Comparison of ENCODE assay signal across 8 cellular contexts in the genomic region with DNA sequence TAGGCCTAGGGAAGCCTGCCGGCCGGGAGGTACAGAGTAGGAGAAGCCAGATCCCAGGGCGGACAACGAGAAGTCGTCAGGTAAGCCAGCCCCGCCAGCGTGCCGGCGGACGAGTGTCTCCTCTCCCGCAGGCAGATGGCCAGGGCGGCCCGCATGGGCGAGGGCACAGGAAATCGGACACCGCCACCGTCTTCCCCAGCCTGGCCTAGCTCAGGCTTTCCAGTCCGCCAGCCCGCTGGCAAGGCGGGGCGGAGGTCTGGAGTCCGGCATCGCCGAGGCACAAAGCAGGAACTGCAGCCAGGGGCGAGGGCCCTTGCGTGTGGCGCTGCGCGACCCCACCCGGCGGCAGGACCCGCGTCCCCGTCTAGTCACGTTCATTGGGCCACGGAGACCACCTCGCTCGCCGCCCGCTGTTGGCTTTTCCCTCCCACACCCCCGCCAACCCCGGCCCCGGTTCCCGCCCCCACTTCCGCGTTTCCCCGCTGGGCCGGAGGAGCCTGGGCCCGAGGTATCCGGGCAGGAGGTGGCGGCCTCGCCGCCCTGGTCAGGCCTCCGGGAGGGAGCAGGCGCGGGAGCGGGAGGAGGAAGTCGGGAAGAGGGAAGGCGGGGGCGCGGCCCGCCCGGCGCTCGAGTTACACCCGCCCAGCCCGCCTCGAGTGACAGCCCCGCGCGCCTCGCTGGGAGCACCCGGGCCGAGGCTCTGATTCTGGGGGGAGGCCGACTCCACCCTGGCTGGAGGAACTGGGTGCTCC. TPM values are rescaled to one million over a fixed set of nuclear protein-coding genes. Genes with fewer than 3 reads are reported as not detected.
A peak's percentile ranks its signal among the peaks of the same experiment; 100 is the strongest.
DNase-seq lines count a peak whose midpoint lies in the region; TF ChIP-seq lines count a peak whose summit lies in the region.

Gene GPD2 (plus strand): TSS at position 655 of the 752 bp plus-strand sequence. CDS start 39,727 bp downstream, outside the sequence.

- POLR2A ChIA-PET in HEK293T (lab: Yijun Ruan, JAX), result interaction anchor here (1.2 to 1.7 kb wide), 2 partner anchors 8 to 30 kb away, joined by 4 read pairs; no protein-coding TSS in a partner anchor

- TF ChIP-seq CTCF in GM12864 (IDR thresholded peaks at IDR 0.05; ENCODE audit: low read depth, low read length, missing control alignments) (no peak), NB4 (IDR thresholded peaks at IDR 0.05; ENCODE audit: low read depth, low read length) (no peak), astrocyte of the cerebellum (IDR thresholded peaks at IDR 0.05; ENCODE audit: low read depth, low read length, missing control alignments) (no peak), hepatocyte (IDR thresholded peaks at IDR 0.05; ENCODE audit: poor library complexity) (peak; percentile 11)

- H3K79me2 ChIP-seq in hepatocyte, result peaks cover 36% of the 10 kb centered on the region

- DNase-seq in GM12864 (ENCODE audit: low read depth), result no peak
- DNase-seq in HEK293T (ENCODE audit: extremely low spot score), result peak; percentile 84
- DNase-seq in NB4 (ENCODE audit: low read depth), result peak; percentile 24
- DNase-seq in T-helper 9 cell, result peak; percentile 54
- peak; percentile 44 for DNase-seq in astrocyte of the cerebellum (ENCODE audit: low read depth)
- DNase-seq in hepatocyte (ENCODE audit: low spot score), result peak; percentile 96
- peak; percentile 93 for DNase-seq in retina
- DNase-seq in KG1 (lab: John Stamatoyannopoulos, UW), result no peak

- H4K20me1 ChIP-seq in hepatocyte (ENCODE audit: insufficient read depth, poor library complexity, severe bottlenecking), result no peaks in the 10 kb centered on the region

- no peaks in the 10 kb centered on the region for H3K36me3 ChIP-seq in hepatocyte (replicated peaks; ENCODE audit: insufficient read depth, low read depth)

- H3K9me2 ChIP-seq in hepatocyte (replicated peaks; ENCODE audit: insufficient read depth), result no peaks in the 10 kb centered on the region

- in situ Hi-C loops in astrocyte of the cerebellum (cut with HindIII; ENCODE audit: low sequenced_read_pairs), result no loop called here

- H3K4me3 ChIP-seq in GM12864 (ENCODE audit: low read depth, low read length) (peak within 1 kb of the TSS; percentile 57), NB4 (ENCODE audit: low read depth, low read length) (peak within 1 kb of the TSS; percentile 25), astrocyte of the cerebellum (ENCODE audit: low read depth, low read length) (peak within 1 kb of the TSS; percentile 64), hepatocyte (peak within 1 kb of the TSS; percentile 69)

- H3K9me3 ChIP-seq in hepatocyte (ENCODE audit: low read depth), result no peaks in the 10 kb centered on the region

- H3K4me1 ChIP-seq in hepatocyte (ENCODE audit: insufficient read depth), result peaks cover 33% of the 10 kb centered on the region

- CTCF ChIA-PET in HEK293T (lab: Yijun Ruan, JAX), result no interaction called here

- peak within 1 kb of the TSS; percentile 90 for H2AFZ ChIP-seq in hepatocyte

- WGBS in hepatocyte (ENCODE audit: low lambda C conversion rate, missing lambda C conversion rate), result 2% methylated on average over 27 of the region's 75 CpGs

- peak within 1 kb of the TSS; percentile 100 for H3K27ac ChIP-seq in hepatocyte

- peak within 1 kb of the TSS; percentile 90 for H3K4me2 ChIP-seq in hepatocyte

- no peak for TF ChIP-seq POLR2A in NB4 (IDR thresholded peaks at IDR 0.05; ENCODE audit: extremely low read depth, insufficient read length)

- no peaks in the 10 kb centered on the region for H3K27me3 ChIP-seq in hepatocyte

TF ChIP-seq in HEK293T, 16 proteins besides CTCF, POLR2A, EP300 and RAD21:
- TF ChIP-seq ZNF384 (IDR thresholded peaks at IDR 0.05) (no peak), FOXA1 (IDR thresholded peaks at IDR 0.05) (no peak), TARDBP (IDR thresholded peaks at IDR 0.05) (no peak), HDGF (IDR thresholded peaks at IDR 0.05; ENCODE audit: borderline replicate concordance) (no peak), BHLHE40 (IDR thresholded peaks at IDR 0.05; ENCODE audit: borderline replicate concordance) (no peak), NFRKB (IDR thresholded peaks at IDR 0.05) (no peak), ELF4 (IDR thresholded peaks at IDR 0.05) (peak; percentile 59), FOXM1 (IDR thresholded peaks at IDR 0.05; ENCODE audit: borderline replicate concordance) (no peak), CTBP1 (IDR thresholded peaks at IDR 0.05; ENCODE audit: borderline replicate concordance) (no peak), LEF1 (IDR thresholded peaks at IDR 0.05; ENCODE audit: borderline replicate concordance) (no peak), FOXK2 (IDR thresholded peaks at IDR 0.05) (no peak), PKNOX1 (IDR thresholded peaks at IDR 0.05) (peak; percentile 92), L3MBTL2 (conservative IDR thresholded peaks at IDR 0.05) (peak; percentile 89), SUZ12 (IDR thresholded peaks at IDR 0.05) (no peak), SP1 (IDR thresholded peaks at IDR 0.05) (no peak), ARNT (IDR thresholded peaks at IDR 0.05) (no peak)

RNA-seq across cellular contexts. Expression of gene GPD2, which starts in this region (rescaled TPM):
- total RNA-seq in hepatocyte, result 63.7 and 71.7 TPM in 2 replicates
- polyA plus RNA-seq in hepatocyte, result 6.7 and 10.8 TPM in 2 replicates

Comparison
In these comparisons a context has a peak if more than half of its experiments do, and no peak if none do; other contexts are left out.
1. DNase-seq: peak in HEK293T (single experiment), NB4 (single experiment), T-helper 9 cell (single experiment), astrocyte of the cerebellum (single experiment), hepatocyte (single experiment) and retina (single experiment); none in GM12864 (single experiment) and KG1 (single experiment).
2. Peak in every context shown above with its lines, with median percentiles within 50 percentile points of each other: H3K4me3 ChIP-seq.